Comparison of ENCODE assay signal across 9 cellular contexts in the genomic region with DNA sequence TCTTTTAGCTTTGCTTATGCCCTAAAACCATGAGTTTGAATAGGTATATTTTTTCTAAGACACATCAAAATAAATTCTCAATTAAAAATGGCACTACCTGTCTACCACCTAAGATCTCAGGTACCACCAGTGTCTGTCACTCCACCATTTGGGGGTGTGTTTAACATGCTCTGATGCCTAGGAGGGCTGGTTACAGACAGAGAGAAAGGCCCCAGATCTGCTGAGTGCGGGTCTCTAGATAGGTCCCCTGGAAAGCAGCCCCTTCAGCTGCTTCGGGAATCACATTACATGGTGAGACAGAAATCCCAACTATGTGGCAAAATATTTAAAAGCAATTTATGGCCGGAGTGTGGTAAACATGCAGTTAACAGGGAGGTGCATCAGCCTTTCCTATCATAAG. TPM values are rescaled to one million over a fixed set of nuclear protein-coding genes. Genes with fewer than 3 reads are reported as not detected.
DNase-seq lines count a peak whose midpoint lies in the region; ATAC-seq, FAIRE-seq and TF ChIP-seq lines count a peak whose summit lies in the region.
"Had no signal": no experiment of that assay in that cellular context is flagged by ENCODE, and none has a peak within 500 bp of the region (broad histone marks: within the 10 kb centered on the region; RNA-seq: fewer than 3 reads in every experiment).

No MANE protein-coding gene starts in this region.

- H3K4me3 ChIP-seq in skeletal muscle satellite cell (ENCODE audit: low read length): peak overlapping the region; percentile 94

- peaks cover 55% of the 10 kb centered on the region for H3K4me1 ChIP-seq in skeletal muscle satellite cell (ENCODE audit: control insufficient read depth, insufficient read depth, low read length)

- ATAC-seq in WTC11 (peak; percentile 55), GM18511 (IDR thresholded peaks at IDR 0.05; ENCODE audit: unreplicated experiment) (no peak)

- H3K27me3 ChIP-seq in skeletal muscle satellite cell (ENCODE audit: control insufficient read depth, insufficient read depth, low read length): no peaks in the 10 kb centered on the region
- H3K27me3 ChIP-seq: uterus had no signal

- no peak overlapping the region for H3K9ac ChIP-seq in skeletal muscle satellite cell (ENCODE audit: low read depth, low read length)

- H3K36me3 Mint-ChIP-seq in activated T-cell treated with anti-CD3 and anti-CD28 coated beads, Interleukin-2, amount 50 U/mL, for 24 hours (ENCODE audit: low read depth): peaks cover 32% of the 10 kb centered on the region
- H3K36me3 Mint-ChIP-seq in WTC11: peaks cover 8% of the 10 kb centered on the region; the same call in 1 of the 2 replicates
- no peaks in the 10 kb centered on the region for H3K36me3 Mint-ChIP-seq in glutamatergic neuron (ENCODE audit: unreplicated experiment)

- no peaks in the 10 kb centered on the region for H3K9me3 Mint-ChIP-seq in activated T-cell treated with anti-CD3 and anti-CD28 coated beads, Interleukin-2, amount 50 U/mL, for 24 hours
- H3K9me3 Mint-ChIP-seq in WTC11 (peaks cover 15% of the 10 kb centered on the region; the same call in 1 of the 2 replicates), glutamatergic neuron (ENCODE audit: unreplicated experiment) (peaks cover 1% of the 10 kb centered on the region)

- peak overlapping the region; percentile 93 for H3K27ac Mint-ChIP-seq in activated T-cell treated with anti-CD3 and anti-CD28 coated beads, Interleukin-2, amount 50 U/mL, for 24 hours
- H3K27ac Mint-ChIP-seq in WTC11 (no peak overlapping the region), glutamatergic neuron (ENCODE audit: unreplicated experiment) (no peak overlapping the region)

- POLR2A ChIA-PET in WTC11 (lab: Charles Lee): interaction anchor here (1.0 kb wide), 1 partner anchor 67 kb away, joined by 3 read pairs; no protein-coding TSS in a partner anchor

- peaks cover 53% of the 10 kb centered on the region for H3K4me1 Mint-ChIP-seq in activated T-cell treated with anti-CD3 and anti-CD28 coated beads, Interleukin-2, amount 50 U/mL, for 24 hours (ENCODE audit: low read depth)
- H3K4me1 Mint-ChIP-seq in WTC11 (peaks cover 20% of the 10 kb centered on the region), glutamatergic neuron (ENCODE audit: low read depth, unreplicated experiment) (peaks cover 3% of the 10 kb centered on the region)

- TF ChIP-seq CTCF in WTC11 (IDR thresholded peaks at IDR 0.05) (no peak), glutamatergic neuron (IDR thresholded peaks at IDR 0.05; ENCODE audit: partially characterized antibody, unreplicated experiment) (no peak), D721Med (IDR thresholded peaks at IDR 0.05; ENCODE audit: insufficient read depth, missing control alignments) (no peak)

- H3K4me2 ChIP-seq in skeletal muscle satellite cell (ENCODE audit: low read length): peak overlapping the region; percentile 94

- peak overlapping the region; percentile 94 for H3K4me3 Mint-ChIP-seq in activated T-cell treated with anti-CD3 and anti-CD28 coated beads, Interleukin-2, amount 50 U/mL, for 24 hours
- peak overlapping the region; percentile 87 for H3K4me3 Mint-ChIP-seq in WTC11
- peak overlapping the region; percentile 89 for H3K4me3 Mint-ChIP-seq in glutamatergic neuron (ENCODE audit: unreplicated experiment)

- H3K9me3 ChIP-seq in skeletal muscle satellite cell (replicated peaks; ENCODE audit: low read length): peaks cover 3% of the 10 kb centered on the region
- H3K9me3 ChIP-seq: uterus had no signal

- H3K27me3 Mint-ChIP-seq in activated T-cell treated with anti-CD3 and anti-CD28 coated beads, Interleukin-2, amount 50 U/mL, for 24 hours: peaks cover under 1% of the 10 kb centered on the region
- H3K27me3 Mint-ChIP-seq in WTC11 (ENCODE audit: low read depth) (peaks cover 54% of the 10 kb centered on the region), glutamatergic neuron (ENCODE audit: unreplicated experiment) (peaks cover 2% of the 10 kb centered on the region)

- FAIRE-seq in D721Med (lab: Jason Lieb, UNC): no peak

- H3K36me3 ChIP-seq in skeletal muscle satellite cell (ENCODE audit: insufficient read depth, low read length): peaks cover 9% of the 10 kb centered on the region
- H3K36me3 ChIP-seq: uterus had no signal

- CTCF ChIA-PET in WTC11 (lab: Charles Lee): interaction anchor here (0.5 to 1.3 kb wide), 7 partner anchors 30 to 611 kb away, joined by 3 to 5 read pairs (median 3); no protein-coding TSS in a partner anchor

- DNase-seq in activated T-cell treated with anti-CD3 and anti-CD28 coated beads, Interleukin-2, amount 50 U/mL, for 24 hours: no peak
- no peak for DNase-seq in activated T-cell treated with anti-CD3 and anti-CD28 coated beads, Interleukin-2, amount 50 U/mL, for 1 hour
- DNase-seq in WTC11 (ENCODE audit: low spot score) (no peak), glutamatergic neuron (no peak), D721Med (ENCODE audit: insufficient read length, low spot score) (no peak), HuH-7 (ENCODE audit: low spot score) (no peak)

TF ChIP-seq in WTC11, 78 proteins besides CTCF, POLR2A, EP300 and RAD21 (continues in another document):
- no peak for TF ChIP-seq KAT7 (CRISPR knock-in tag; IDR thresholded peaks at IDR 0.05; ENCODE audit: borderline replicate concordance)
- no peak for TF ChIP-seq TCF7 (CRISPR knock-in tag; IDR thresholded peaks at IDR 0.05; ENCODE audit: low read depth)
- no peak for TF ChIP-seq ZNF232 (CRISPR knock-in tag; IDR thresholded peaks at IDR 0.05)
- TF ChIP-seq, protein P1, sequence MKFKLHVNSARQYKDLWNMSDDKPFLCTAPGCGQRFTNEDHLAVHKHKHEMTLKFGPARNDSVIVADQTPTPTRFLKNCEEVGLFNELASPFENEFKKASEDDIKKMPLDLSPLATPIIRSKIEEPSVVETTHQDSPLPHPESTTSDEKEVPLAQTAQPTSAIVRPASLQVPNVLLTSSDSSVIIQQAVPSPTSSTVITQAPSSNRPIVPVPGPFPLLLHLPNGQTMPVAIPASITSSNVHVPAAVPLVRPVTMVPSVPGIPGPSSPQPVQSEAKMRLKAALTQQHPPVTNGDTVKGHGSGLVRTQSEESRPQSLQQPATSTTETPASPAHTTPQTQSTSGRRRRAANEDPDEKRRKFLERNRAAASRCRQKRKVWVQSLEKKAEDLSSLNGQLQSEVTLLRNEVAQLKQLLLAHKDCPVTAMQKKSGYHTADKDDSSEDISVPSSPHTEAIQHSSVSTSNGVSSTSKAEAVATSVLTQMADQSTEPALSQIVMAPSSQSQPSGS (CRISPR knock-in tag; IDR thresholded peaks at IDR 0.05; ENCODE audit: borderline replicate concordance, low read depth): no peak
- TF ChIP-seq, protein P2, sequence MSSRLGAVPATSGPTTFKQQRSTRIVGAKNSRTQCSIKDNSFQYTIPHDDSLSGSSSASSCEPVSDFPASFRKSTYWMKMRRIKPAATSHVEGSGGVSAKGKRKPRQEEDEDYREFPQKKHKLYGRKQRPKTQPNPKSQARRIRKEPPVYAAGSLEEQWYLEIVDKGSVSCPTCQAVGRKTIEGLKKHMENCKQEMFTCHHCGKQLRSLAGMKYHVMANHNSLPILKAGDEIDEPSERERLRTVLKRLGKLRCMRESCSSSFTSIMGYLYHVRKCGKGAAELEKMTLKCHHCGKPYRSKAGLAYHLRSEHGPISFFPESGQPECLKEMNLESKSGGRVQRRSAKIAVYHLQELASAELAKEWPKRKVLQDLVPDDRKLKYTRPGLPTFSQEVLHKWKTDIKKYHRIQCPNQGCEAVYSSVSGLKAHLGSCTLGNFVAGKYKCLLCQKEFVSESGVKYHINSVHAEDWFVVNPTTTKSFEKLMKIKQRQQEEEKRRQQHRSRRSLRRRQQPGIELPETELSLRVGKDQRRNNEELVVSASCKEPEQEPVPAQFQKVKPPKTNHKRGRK (CRISPR knock-in tag; IDR thresholded peaks at IDR 0.05; ENCODE audit: borderline replicate concordance): no peak
- TF ChIP-seq SMAD3 (CRISPR knock-in tag; IDR thresholded peaks at IDR 0.05; ENCODE audit: borderline replicate concordance): no peak
- no peak for TF ChIP-seq CREM (CRISPR knock-in tag; IDR thresholded peaks at IDR 0.05)
- no peak for TF ChIP-seq SMAD4 (CRISPR knock-in tag; IDR thresholded peaks at IDR 0.05)
- TF ChIP-seq, protein P3, sequence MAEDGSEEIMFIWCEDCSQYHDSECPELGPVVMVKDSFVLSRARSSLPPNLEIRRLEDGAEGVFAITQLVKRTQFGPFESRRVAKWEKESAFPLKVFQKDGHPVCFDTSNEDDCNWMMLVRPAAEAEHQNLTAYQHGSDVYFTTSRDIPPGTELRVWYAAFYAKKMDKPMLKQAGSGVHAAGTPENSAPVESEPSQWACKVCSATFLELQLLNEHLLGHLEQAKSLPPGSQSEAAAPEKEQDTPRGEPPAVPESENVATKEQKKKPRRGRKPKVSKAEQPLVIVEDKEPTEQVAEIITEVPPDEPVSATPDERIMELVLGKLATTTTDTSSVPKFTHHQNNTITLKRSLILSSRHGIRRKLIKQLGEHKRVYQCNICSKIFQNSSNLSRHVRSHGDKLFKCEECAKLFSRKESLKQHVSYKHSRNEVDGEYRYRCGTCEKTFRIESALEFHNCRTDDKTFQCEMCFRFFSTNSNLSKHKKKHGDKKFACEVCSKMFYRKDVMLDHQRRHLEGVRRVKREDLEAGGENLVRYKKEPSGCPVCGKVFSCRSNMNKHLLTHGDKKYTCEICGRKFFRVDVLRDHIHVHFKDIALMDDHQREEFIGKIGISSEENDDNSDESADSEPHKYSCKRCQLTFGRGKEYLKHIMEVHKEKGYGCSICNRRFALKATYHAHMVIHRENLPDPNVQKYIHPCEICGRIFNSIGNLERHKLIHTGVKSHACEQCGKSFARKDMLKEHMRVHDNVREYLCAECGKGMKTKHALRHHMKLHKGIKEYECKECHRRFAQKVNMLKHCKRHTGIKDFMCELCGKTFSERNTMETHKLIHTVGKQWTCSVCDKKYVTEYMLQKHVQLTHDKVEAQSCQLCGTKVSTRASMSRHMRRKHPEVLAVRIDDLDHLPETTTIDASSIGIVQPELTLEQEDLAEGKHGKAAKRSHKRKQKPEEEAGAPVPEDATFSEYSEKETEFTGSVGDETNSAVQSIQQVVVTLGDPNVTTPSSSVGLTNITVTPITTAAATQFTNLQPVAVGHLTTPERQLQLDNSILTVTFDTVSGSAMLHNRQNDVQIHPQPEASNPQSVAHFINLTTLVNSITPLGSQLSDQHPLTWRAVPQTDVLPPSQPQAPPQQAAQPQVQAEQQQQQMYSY (CRISPR knock-in tag; IDR thresholded peaks at IDR 0.05): no peak
- TF ChIP-seq ATF1 (CRISPR knock-in tag; IDR thresholded peaks at IDR 0.05): no peak
- TF ChIP-seq, protein P4, sequence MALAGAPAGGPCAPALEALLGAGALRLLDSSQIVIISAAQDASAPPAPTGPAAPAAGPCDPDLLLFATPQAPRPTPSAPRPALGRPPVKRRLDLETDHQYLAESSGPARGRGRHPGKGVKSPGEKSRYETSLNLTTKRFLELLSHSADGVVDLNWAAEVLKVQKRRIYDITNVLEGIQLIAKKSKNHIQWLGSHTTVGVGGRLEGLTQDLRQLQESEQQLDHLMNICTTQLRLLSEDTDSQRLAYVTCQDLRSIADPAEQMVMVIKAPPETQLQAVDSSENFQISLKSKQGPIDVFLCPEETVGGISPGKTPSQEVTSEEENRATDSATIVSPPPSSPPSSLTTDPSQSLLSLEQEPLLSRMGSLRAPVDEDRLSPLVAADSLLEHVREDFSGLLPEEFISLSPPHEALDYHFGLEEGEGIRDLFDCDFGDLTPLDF (CRISPR knock-in tag; IDR thresholded peaks at IDR 0.05): no peak

RNA-seq across cellular contexts. Expression of a gene that starts 0.7 kb away (rescaled TPM):
- 58.0 to 60.9 TPM (median 60.1 TPM) in 3 replicates for total RNA-seq in WTC11 (2021)
- total RNA-seq in glutamatergic neuron (ENCODE audit: unreplicated experiment): 50.2 TPM
- 29.1 and 43.3 TPM in 2 replicates for total RNA-seq in skeletal muscle satellite cell (2012; rRNA removed)
